Comparison of ENCODE assay signal across 17 cellular contexts in the genomic region with DNA sequence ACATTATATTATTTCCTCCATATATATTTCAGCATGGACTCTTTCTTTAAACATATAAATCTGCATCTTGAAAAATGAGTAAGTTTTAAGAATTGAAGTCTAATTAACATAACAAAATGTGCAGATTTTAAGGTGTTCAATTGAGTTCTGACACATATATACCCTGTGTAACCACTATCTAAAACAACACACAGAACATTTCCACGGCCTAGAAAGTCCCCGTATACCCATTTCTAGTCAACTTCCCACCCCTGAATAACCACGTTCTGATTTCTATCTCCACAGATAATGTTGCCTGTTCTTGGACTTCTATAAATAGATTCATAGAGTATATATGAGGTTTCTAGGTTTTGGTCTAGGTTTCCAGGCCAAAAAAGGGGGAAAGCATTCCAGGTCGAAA.
DNase-seq lines count a peak whose midpoint lies in the region; ATAC-seq lines count a peak whose summit lies in the region.
"Had no signal": no experiment of that assay in that cellular context is flagged by ENCODE, and none has a peak within 500 bp of the region (broad histone marks: within the 10 kb centered on the region; RNA-seq: fewer than 3 reads in every experiment).

No MANE protein-coding gene starts in this region.

- peak overlapping the region; percentile 5 to 71 (median 61) for H3K27ac Mint-ChIP-seq in CD4-positive, CD25-positive, alpha-beta regulatory T cell
- H3K27ac Mint-ChIP-seq in activated T-helper 2 cell treated with anti-CD3 and anti-CD28 coated beads, Interferon-gamma antibody, Interleukin-2, Interleukin-4, amounts not matched to agents 10 μg/mL and 5 μg/mL and 100 μg/mL, durations not matched to agents 14 hours and 24 hours and 36 hours: peak overlapping the region; percentile 70
- H3K27ac Mint-ChIP-seq in naive thymus-derived CD8-positive, alpha-beta T cell: peak overlapping the region in 7 of 10 donors; percentile 29 to 81 (median 56)

- H3K4me3 ChIP-seq in CD4-positive, CD25-positive, alpha-beta regulatory T cell (ENCODE audit: low read depth, low read length): peak overlapping the region; percentile 2
- H3K4me3 ChIP-seq in SJCRH30: no peak overlapping the region
- H3K4me3 ChIP-seq: GM23248 had no signal

- H3K4me1 ChIP-seq in CD4-positive, CD25-positive, alpha-beta regulatory T cell (ENCODE audit: control insufficient read depth, insufficient read depth, low read length, poor library complexity, severe bottlenecking): peaks cover 46% of the 10 kb centered on the region
- H3K4me1 ChIP-seq in SJCRH30: no peaks in the 10 kb centered on the region

- peaks cover 0 to 2% (median 0%) of the 10 kb centered on the region in 7 donors for H3K9me3 Mint-ChIP-seq in CD4-positive, CD25-positive, alpha-beta regulatory T cell
- no peaks in the 10 kb centered on the region for H3K9me3 Mint-ChIP-seq in activated T-helper 2 cell treated with anti-CD3 and anti-CD28 coated beads, Interferon-gamma antibody, Interleukin-2, Interleukin-4, amounts not matched to agents 10 μg/mL and 5 μg/mL and 100 μg/mL, durations not matched to agents 14 hours and 24 hours and 36 hours
- no peaks in the 10 kb centered on the region for H3K9me3 Mint-ChIP-seq in naive thymus-derived CD8-positive, alpha-beta T cell

- H3K36me3 ChIP-seq in CD4-positive, CD25-positive, alpha-beta regulatory T cell (ENCODE audit: control insufficient read depth, insufficient read depth, low read length): peaks cover 21% of the 10 kb centered on the region
- no peaks in the 10 kb centered on the region for H3K36me3 ChIP-seq in SJCRH30

- intact Hi-C loops in activated T-helper 2 cell treated with anti-CD3 and anti-CD28 coated beads, Interferon-gamma antibody, Interleukin-2, Interleukin-4, amounts not matched to agents 10 μg/mL and 5 μg/mL and 100 μg/mL, durations not matched to agents 14 hours and 24 hours and 36 hours (cut with micrococcal nuclease): loop anchor here (5.0 kb wide), 1 partner anchor 119 kb away; a partner anchor contains a TSS

- no peaks in the 10 kb centered on the region for H3K27me3 ChIP-seq in CD4-positive, CD25-positive, alpha-beta regulatory T cell (ENCODE audit: control insufficient read depth, insufficient read depth, low read length)
- H3K27me3 ChIP-seq in SJCRH30: no peaks in the 10 kb centered on the region

- ATAC-seq in activated CD4-positive, CD25-positive, alpha-beta regulatory T cell treated with anti-CD3 and anti-CD28 coated beads, Interleukin-2, amount 50 U/mL, for 24 hours: peak; percentile 49 to 76
- ATAC-seq in CD4-positive, CD25-positive, alpha-beta regulatory T cell (ENCODE audit: low read depth in 2 of 2): no peak
- ATAC-seq in naive thymus-derived CD8-positive, alpha-beta T cell: no peak
- no peak for ATAC-seq in HG03571 (IDR thresholded peaks at IDR 0.05; ENCODE audit: unreplicated experiment)
- ATAC-seq: HCT116 had no signal

- H3K4me1 Mint-ChIP-seq in CD4-positive, CD25-positive, alpha-beta regulatory T cell: peaks cover 43 to 86% (median 61%) of the 10 kb centered on the region in 4 donors
- peaks cover 57% of the 10 kb centered on the region for H3K4me1 Mint-ChIP-seq in activated T-helper 2 cell treated with anti-CD3 and anti-CD28 coated beads, Interferon-gamma antibody, Interleukin-2, Interleukin-4, amounts not matched to agents 10 μg/mL and 5 μg/mL and 100 μg/mL, durations not matched to agents 14 hours and 24 hours and 36 hours (ENCODE audit: low read depth)
- H3K4me1 Mint-ChIP-seq in naive thymus-derived CD8-positive, alpha-beta T cell: peaks cover 32 to 88% (median 81%) of the 10 kb centered on the region in 4 donors

- peak overlapping the region in 2 of 4 donors; percentile 18 to 19 for H3K4me3 Mint-ChIP-seq in CD4-positive, CD25-positive, alpha-beta regulatory T cell
- H3K4me3 Mint-ChIP-seq in activated T-helper 2 cell treated with anti-CD3 and anti-CD28 coated beads, Interferon-gamma antibody, Interleukin-2, Interleukin-4, amounts not matched to agents 10 μg/mL and 5 μg/mL and 100 μg/mL, durations not matched to agents 14 hours and 24 hours and 36 hours (ENCODE audit: low read depth): no peak overlapping the region
- peak overlapping the region in 4 of 10 donors; percentile 9 to 30 (median 13) for H3K4me3 Mint-ChIP-seq in naive thymus-derived CD8-positive, alpha-beta T cell

- no peak for DNase-seq in activated CD4-positive, CD25-positive, alpha-beta regulatory T cell (lab: John Stamatoyannopoulos, UW)
- no peak for DNase-seq in CD4-positive, CD25-positive, alpha-beta regulatory T cell
- no peak for DNase-seq in activated T-helper 2 cell treated with anti-CD3 and anti-CD28 coated beads, Interferon-gamma antibody, Interleukin-2, Interleukin-4, amounts not matched to agents 10 μg/mL and 5 μg/mL and 100 μg/mL, durations not matched to agents 14 hours and 24 hours and 36 hours (ENCODE audit: low spot score)
- DNase-seq in naive thymus-derived CD8-positive, alpha-beta T cell: no peak
- DNase-seq in 8988T (no peak), SJCRH30 (no peak)
- DNase-seq: DMS79 treated with DMSO at 0.1 percent for 48 hours, GF-D8, GM23248, NCI-H1048, NCI-H2227 treated with DMSO at 0.1 percent for 48 hours, NCI-H524 treated with DMSO at 0.1 percent for 48 hours had no signal

- POLR2A ChIA-PET in naive thymus-derived CD8-positive, alpha-beta T cell (lab: Charles Lee): no interaction called here

- peak overlapping the region; percentile 39 for H3K27ac ChIP-seq in CD4-positive, CD25-positive, alpha-beta regulatory T cell (ENCODE audit: insufficient read depth, low read length, poor library complexity, severe bottlenecking)
- H3K27ac ChIP-seq in SJCRH30: no peak overlapping the region
- H3K27ac ChIP-seq: 22Rv1, GM23248, RWPE1 had no signal

- H3K9me3 ChIP-seq in CD4-positive, CD25-positive, alpha-beta regulatory T cell (ENCODE audit: control insufficient read depth in 2 of 2, low read length in 2 of 2): no peaks in the 10 kb centered on the region
- no peaks in the 10 kb centered on the region for H3K9me3 ChIP-seq in SJCRH30 (replicated peaks)

- no peaks in the 10 kb centered on the region for H3K27me3 Mint-ChIP-seq in CD4-positive, CD25-positive, alpha-beta regulatory T cell
- no peaks in the 10 kb centered on the region for H3K27me3 Mint-ChIP-seq in activated T-helper 2 cell treated with anti-CD3 and anti-CD28 coated beads, Interferon-gamma antibody, Interleukin-2, Interleukin-4, amounts not matched to agents 10 μg/mL and 5 μg/mL and 100 μg/mL, durations not matched to agents 14 hours and 24 hours and 36 hours (ENCODE audit: low read depth)
- no peaks in the 10 kb centered on the region for H3K27me3 Mint-ChIP-seq in naive thymus-derived CD8-positive, alpha-beta T cell

- peaks cover 31% of the 10 kb centered on the region for H3K36me3 Mint-ChIP-seq in CD4-positive, CD25-positive, alpha-beta regulatory T cell
- H3K36me3 Mint-ChIP-seq in activated T-helper 2 cell treated with anti-CD3 and anti-CD28 coated beads, Interferon-gamma antibody, Interleukin-2, Interleukin-4, amounts not matched to agents 10 μg/mL and 5 μg/mL and 100 μg/mL, durations not matched to agents 14 hours and 24 hours and 36 hours (ENCODE audit: low read depth): peaks cover 50% of the 10 kb centered on the region
- H3K36me3 Mint-ChIP-seq in naive thymus-derived CD8-positive, alpha-beta T cell: peaks cover 9 to 56% (median 11%) of the 10 kb centered on the region in 3 donors

Comparison
In these comparisons a context has a peak if more than half of its experiments do, and no peak if none do; other contexts are left out.
1. ATAC-seq: peak in activated CD4-positive, CD25-positive, alpha-beta regulatory T cell treated with anti-CD3 and anti-CD28 coated beads, Interleukin-2, amount 50 U/mL, for 24 hours (2 of 2); none in CD4-positive, CD25-positive, alpha-beta regulatory T cell (0 of 2), naive thymus-derived CD8-positive, alpha-beta T cell (0 of 2) and HG03571 (single experiment).
2. Peak in every context shown above with its lines, with median percentiles within 50 percentile points of each other: H3K27ac Mint-ChIP-seq.